Comparison of ENCODE assay signal across 8 cellular contexts in genomic region chr5:138439537-138440225, GRCh38. TPM values are rescaled to one million over a fixed set of nuclear protein-coding genes. Genes with fewer than 3 reads are reported as not detected.
DNase-seq lines count a peak whose midpoint lies in the region; ATAC-seq lines count a peak whose summit lies in the region.

No MANE protein-coding gene starts in this region.

- POLR2A ChIA-PET in CD8-positive, alpha-beta memory T cell (lab: Charles Lee), result interaction anchor here (0.6 kb wide), 1 partner anchor 225 kb away, joined by 5 read pairs; no protein-coding TSS in a partner anchor

- peak overlapping the region; percentile 68 to 95 (median 82) for H3K4me3 Mint-ChIP-seq in CD8-positive, alpha-beta memory T cell

- DNase-seq in CD8-positive, alpha-beta memory T cell, result no peak
- DNase-seq in MG63 (no peak), myocyte (ENCODE audit: low read depth) (peak; percentile 11), middle frontal gyrus (ENCODE audit: extremely low spot score, low spot score) (no peak), NOMO-1 treated with DMSO at 0.1 percent for 48 hours (lab: John Stamatoyannopoulos, UW; ENCODE audit: unreplicated experiment) (no peak)

- peak overlapping the region in 2 of 8 donors; percentile 33 to 87 for H3K27ac Mint-ChIP-seq in CD8-positive, alpha-beta memory T cell

- H3K4me3 ChIP-seq in CD8-positive, alpha-beta memory T cell (ENCODE audit: low read length), result peak overlapping the region; percentile 37
- peak overlapping the region; percentile 46 for H3K4me3 ChIP-seq in MG63

- H3K27me3 ChIP-seq in CD8-positive, alpha-beta memory T cell (ENCODE audit: insufficient read depth, low read length, poor library complexity, severe bottlenecking), result no peaks in the 10 kb centered on the region
- H3K27me3 ChIP-seq in MG63, result no peaks in the 10 kb centered on the region

- peaks cover 14% of the 10 kb centered on the region for H3K36me3 ChIP-seq in CD8-positive, alpha-beta memory T cell (ENCODE audit: insufficient read depth, low read length)
- peaks cover 23% of the 10 kb centered on the region for H3K36me3 ChIP-seq in MG63

- peaks cover 0 to 2% of the 10 kb centered on the region in 2 donors for H3K27me3 Mint-ChIP-seq in CD8-positive, alpha-beta memory T cell

- peaks cover 10% of the 10 kb centered on the region for H3K4me1 ChIP-seq in CD8-positive, alpha-beta memory T cell (ENCODE audit: insufficient read depth, low read length)

- no peak overlapping the region for H3K27ac ChIP-seq in CD8-positive, alpha-beta memory T cell (ENCODE audit: low read depth, low read length)
- H3K27ac ChIP-seq in cingulate gyrus (ENCODE audit: low read depth, low read length), result peak overlapping the region; percentile 77

- ATAC-seq in HG03439 (IDR thresholded peaks at IDR 0.05; ENCODE audit: unreplicated experiment) (no peak), GM21619 (IDR thresholded peaks at IDR 0.05; ENCODE audit: unreplicated experiment) (no peak)

- H3K9me3 ChIP-seq in CD8-positive, alpha-beta memory T cell (ENCODE audit: low read length), result no peaks in the 10 kb centered on the region
- H3K9me3 ChIP-seq in MG63, result no peaks in the 10 kb centered on the region

- peaks cover 0 to 2% (median 0%) of the 10 kb centered on the region in 5 donors for H3K9me3 Mint-ChIP-seq in CD8-positive, alpha-beta memory T cell

- CTCF ChIA-PET in CD8-positive, alpha-beta memory T cell (lab: Charles Lee), result interaction anchor here (1.2 to 3.4 kb wide), 4 partner anchors 10 to 64 kb away, joined by 3 to 20 read pairs (median 9); partner anchors contain the start of gene EGR1

- peaks cover 17 to 26% (median 17%) of the 10 kb centered on the region in 3 donors for H3K4me1 Mint-ChIP-seq in CD8-positive, alpha-beta memory T cell

- peaks cover 0 to 25% (median 3%) of the 10 kb centered on the region in 3 donors for H3K36me3 Mint-ChIP-seq in CD8-positive, alpha-beta memory T cell

RNA-seq across cellular contexts. Expression of gene REEP2, which starts 0.8 kb away (rescaled TPM):
- total RNA-seq in CD8-positive, alpha-beta memory T cell, result 1 to 10 TPM; 5.0 to 6.6 TPM
- 0.24 TPM for polyA plus RNA-seq in CD8-positive, alpha-beta memory T cell
- total RNA-seq in MG63 (2014; rRNA removed; shearing (Covaris generic); ENCODE audit: low replicate concordance), result 1.4 and 1.8 TPM in 2 replicates
- 6.4 and 9.1 TPM in 2 replicates for total RNA-seq in myocyte
- 29.8 TPM for polyA plus RNA-seq in myocyte (2012)

RNA-seq across cellular contexts. Expression of gene EGR1, which starts 25.6 kb away (rescaled TPM):
- 10 to 100 TPM; 11.8 to 12.2 TPM for total RNA-seq in CD8-positive, alpha-beta memory T cell
- 0.99 TPM for polyA plus RNA-seq in CD8-positive, alpha-beta memory T cell
- 1.2 TPM in 1 of 2 replicates, not detected in the other for total RNA-seq in MG63 (2014; rRNA removed; shearing (Covaris generic); ENCODE audit: low replicate concordance)
- total RNA-seq in myocyte, result 6.2 and 8.1 TPM in 2 replicates
- polyA plus RNA-seq in myocyte (2012), result 39.1 TPM
